Comparison of ENCODE assay signal across 20 cellular contexts in the genomic region with DNA sequence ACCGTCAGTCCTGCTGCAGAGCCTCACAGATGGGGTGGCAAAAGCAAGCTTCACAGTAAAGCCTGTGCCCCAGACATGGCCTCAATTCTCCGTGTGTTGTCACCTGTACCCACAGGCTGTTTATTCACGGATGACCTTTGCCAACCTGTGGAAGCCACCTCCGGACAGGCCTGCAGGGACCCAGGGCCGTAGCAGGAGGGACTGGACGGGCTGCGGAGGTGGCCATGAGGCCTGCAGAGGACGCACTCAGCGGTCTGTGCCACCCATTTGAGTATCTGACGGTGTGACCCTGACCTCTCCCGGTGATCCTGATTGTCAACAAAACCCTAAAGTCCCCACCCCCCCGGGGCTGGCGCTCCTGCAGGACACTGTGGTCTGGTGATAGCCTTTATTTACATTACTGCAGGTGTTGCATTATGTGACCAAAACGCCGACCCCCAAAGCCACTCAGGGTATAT. TPM values are rescaled to one million over a fixed set of nuclear protein-coding genes. Genes with fewer than 3 reads are reported as not detected.
DNase-seq lines count a peak whose midpoint lies in the region; FAIRE-seq and TF ChIP-seq lines count a peak whose summit lies in the region.
"Had no signal": no experiment of that assay in that cellular context is flagged by ENCODE, and none has a peak within 500 bp of the region (broad histone marks: within the 10 kb centered on the region; RNA-seq: fewer than 3 reads in every experiment).

No MANE protein-coding gene starts in this region.

- peaks cover 52% of the 10 kb centered on the region for H4K20me1 ChIP-seq in BLaER1

- DNase-seq in LNCaP clone FGC (ENCODE audit: low read depth) = peak; percentile 34
- DNase-seq in endodermal cell = peak; percentile 63
- DNase-seq in progenitor cell of endocrine pancreas (ENCODE audit: low spot score, unreplicated experiment) = no peak
- DNase-seq in foreskin melanocyte = no peak
- DNase-seq in frontal cortex (ENCODE audit: low spot score in 2 of 2) = no peak
- DNase-seq in activated naive CD4-positive, alpha-beta T cell treated with anti-CD3 and anti-CD28 coated beads, Interleukin-2, amount 50 U/mL, for 16 hours = no peak
- DNase-seq: COR-L47, DMS153, EL, HFFc6, MV-4-11, NCI-H1417 treated with DMSO at 0.1 percent for 48 hours, NCI-H2029 treated with DMSO at 0.1 percent for 48 hours, NCI-H510A, NCI-H774, PC-9 had no signal

- H3K9me3 ChIP-seq in BLaER1 (no peaks in the 10 kb centered on the region), endodermal cell (ENCODE audit: control insufficient read depth, low read length) (no peaks in the 10 kb centered on the region)

- H3K4me3 Mint-ChIP-seq in endodermal cell (no peak overlapping the region), progenitor cell of endocrine pancreas (ENCODE audit: low read depth) (no peak overlapping the region)
- H3K4me3 Mint-ChIP-seq: CD14-positive monocyte, HFFc6 had no signal

- H3K4me1 ChIP-seq in BLaER1 (peaks cover 55% of the 10 kb centered on the region), endodermal cell (ENCODE audit: control insufficient read depth, insufficient read depth, low read length) (peaks cover 16% of the 10 kb centered on the region)

- 0 out of 2 replicates have a peak overlapping the region, but pooled peaks have one; percentile 9 for H3K27ac ChIP-seq in BLaER1
- H3K27ac ChIP-seq in endodermal cell (ENCODE audit: low read depth, low read length) = no peak overlapping the region
- H3K27ac ChIP-seq: PC-9 had no signal

- H3K4me3 ChIP-seq in BLaER1 (no peak overlapping the region), LNCaP clone FGC (ENCODE audit: low read depth, low read length) (no peak overlapping the region), endodermal cell (ENCODE audit: low read length) (no peak overlapping the region)
- H3K4me3 ChIP-seq: PC-9 had no signal

- H3K36me3 ChIP-seq in BLaER1 = peaks cover 38% of the 10 kb centered on the region
- H3K36me3 ChIP-seq in endodermal cell (ENCODE audit: control insufficient read depth, insufficient read depth, low read length) = no peaks in the 10 kb centered on the region

- H3K4me2 ChIP-seq in BLaER1 = no peak overlapping the region
- H3K4me2 ChIP-seq: PC-9 had no signal

- H3K36me3 Mint-ChIP-seq in endodermal cell (ENCODE audit: low read depth) (peaks cover 2% of the 10 kb centered on the region), progenitor cell of endocrine pancreas (ENCODE audit: insufficient read depth) (no peaks in the 10 kb centered on the region)

- H3K4me1 Mint-ChIP-seq in endodermal cell (peaks cover 22% of the 10 kb centered on the region), progenitor cell of endocrine pancreas (ENCODE audit: low read depth) (peaks cover 22% of the 10 kb centered on the region)

- TF ChIP-seq CTCF in LNCaP clone FGC (IDR thresholded peaks at IDR 0.05; ENCODE audit: control insufficient read depth, extremely low read depth, insufficient read depth) (0 out of 2 replicates have a peak, but pooled peaks have one; percentile 22), endodermal cell (conservative IDR thresholded peaks at IDR 0.05) (no peak), progenitor cell of endocrine pancreas (IDR thresholded peaks at IDR 0.05; ENCODE audit: unreplicated experiment) (no peak)

- no peaks in the 10 kb centered on the region for H3K9me3 Mint-ChIP-seq in endodermal cell
- H3K9me3 Mint-ChIP-seq in progenitor cell of endocrine pancreas (ENCODE audit: low read depth) = no peaks in the 10 kb centered on the region
- H3K9me3 Mint-ChIP-seq: CD14-positive monocyte, HFFc6, IgD-negative memory B cell had no signal

- H3K27ac Mint-ChIP-seq in endodermal cell (peak overlapping the region; percentile 68), progenitor cell of endocrine pancreas (peak overlapping the region; percentile 33)
- H3K27ac Mint-ChIP-seq: HFFc6 had no signal

- WGBS in endodermal cell (ENCODE audit: insufficient coverage in 1 of 2, insufficient read length in 1 of 2), 2 experiments = 85 to 92% methylated on average over 7 to 15 of the region's 15 CpGs

- H3K27me3 Mint-ChIP-seq in endodermal cell (ENCODE audit: insufficient read depth) = no peaks in the 10 kb centered on the region
- no peaks in the 10 kb centered on the region for H3K27me3 Mint-ChIP-seq in progenitor cell of endocrine pancreas
- H3K27me3 Mint-ChIP-seq: IgD-negative memory B cell had no signal

- no peaks in the 10 kb centered on the region for H3K27me3 ChIP-seq in BLaER1
- H3K27me3 ChIP-seq in endodermal cell (ENCODE audit: control insufficient read depth, insufficient read depth, low read length, poor library complexity, severe bottlenecking) = no peaks in the 10 kb centered on the region

- no peak for FAIRE-seq in frontal cortex (lab: Jason Lieb, UNC)
- FAIRE-seq: H1 had no signal

- H3K9ac ChIP-seq in BLaER1 = no peak overlapping the region
- H3K9ac ChIP-seq in endodermal cell (ENCODE audit: extremely low read depth, low read length, poor library complexity, severe bottlenecking) = no peak overlapping the region

RNA-seq across cellular contexts. Expression of gene KLF16, which starts 7.8 kb away (rescaled TPM):
- 10 to 100 TPM; 39.0 to 42.9 TPM for total RNA-seq in endodermal cell
- 19.2 TPM for polyA plus RNA-seq in endodermal cell (2013, experiment 1 of 2)
- 17.1 TPM for polyA plus RNA-seq in endodermal cell (2013, experiment 2 of 2)
- total RNA-seq in progenitor cell of endocrine pancreas = 13.2 and 13.5 TPM in 2 replicates
- 2.9 TPM for total RNA-seq in frontal cortex

RNA-seq across cellular contexts. Expression of gene ABHD17A, which starts 14.1 kb away (rescaled TPM):
- total RNA-seq in endodermal cell (10 to 100 TPM; 50.6 to 52.9 TPM), progenitor cell of endocrine pancreas (46.5 and 48.8 TPM in 2 replicates), frontal cortex (42.0 TPM)
- polyA plus RNA-seq in endodermal cell (2013, experiment 1 of 2) = 45.1 TPM
- polyA plus RNA-seq in endodermal cell (2013, experiment 2 of 2) = 45.7 TPM

RNA-seq across cellular contexts. Expression of gene REXO1, which starts 22.9 kb away (rescaled TPM):
- total RNA-seq in endodermal cell = 10 to 100 TPM; 51.6 to 56.4 TPM
- polyA plus RNA-seq in endodermal cell (2013, experiment 1 of 2) = 26.5 TPM
- 26.7 TPM for polyA plus RNA-seq in endodermal cell (2013, experiment 2 of 2)
- total RNA-seq in progenitor cell of endocrine pancreas = 42.8 and 44.6 TPM in 2 replicates
- 5.3 TPM for total RNA-seq in frontal cortex

RNA-seq across cellular contexts. Expression of gene ADAT3, which starts 34.0 kb away (rescaled TPM):
- total RNA-seq in endodermal cell = 10 to 100 TPM in 1 of 2 donors, 1 to 10 TPM in 1; 9.9 to 13.8 TPM
- 4.5 TPM for polyA plus RNA-seq in endodermal cell (2013, experiment 1 of 2)
- polyA plus RNA-seq in endodermal cell (2013, experiment 2 of 2) = 3.1 TPM
- total RNA-seq in progenitor cell of endocrine pancreas = 14.1 and 16.2 TPM in 2 replicates
- 1.2 TPM for total RNA-seq in frontal cortex

RNA-seq across cellular contexts. Expression of gene SCAMP4, which starts 34.0 kb away (rescaled TPM):
- total RNA-seq in endodermal cell = 10 to 100 TPM; 69.6 to 75.3 TPM
- polyA plus RNA-seq in endodermal cell (2013, experiment 1 of 2) = 46.5 TPM
- polyA plus RNA-seq in endodermal cell (2013, experiment 2 of 2) = 42.9 TPM
- total RNA-seq in progenitor cell of endocrine pancreas = 101 and 102 TPM in 2 replicates
- total RNA-seq in frontal cortex = 11.4 TPM

Comparison
In these comparisons a context has a peak if more than half of its experiments do, and no peak if none do; other contexts are left out.
1. DNase-seq: peak in LNCaP clone FGC (single experiment) and endodermal cell (single experiment); none in progenitor cell of endocrine pancreas (single experiment), foreskin melanocyte (single experiment), frontal cortex (0 of 2) and activated naive CD4-positive, alpha-beta T cell treated with anti-CD3 and anti-CD28 coated beads, Interleukin-2, amount 50 U/mL, for 16 hours (single experiment).